Comparison of ENCODE assay signal across 8 cellular contexts in the genomic region with DNA sequence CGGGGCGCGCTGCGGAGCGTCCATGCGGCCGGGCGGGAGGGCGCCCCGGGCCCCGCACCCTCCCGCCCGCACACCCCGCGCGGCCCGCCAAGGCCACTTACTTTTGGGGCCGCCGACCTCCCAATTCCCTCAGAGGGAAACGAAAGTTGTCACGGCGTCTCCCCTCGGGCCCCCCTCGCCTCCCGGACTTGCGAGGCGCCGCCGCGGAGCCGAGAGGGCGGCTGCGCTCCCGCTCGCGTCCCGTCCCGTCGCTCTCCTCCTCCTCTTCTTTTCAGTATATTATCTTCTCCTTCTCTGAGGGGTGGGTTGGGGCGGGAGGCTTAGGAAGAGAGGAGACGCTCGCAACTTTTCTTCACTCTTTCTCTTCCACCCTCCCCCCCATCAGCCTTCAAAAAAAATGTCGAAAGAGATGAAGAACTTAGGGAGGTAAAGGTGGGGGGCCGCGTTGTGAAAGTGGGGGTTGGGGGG. TPM values are rescaled to one million over a fixed set of nuclear protein-coding genes. Genes with fewer than 3 reads are reported as not detected.
DNase-seq lines count a peak whose midpoint lies in the region; ATAC-seq and TF ChIP-seq lines count a peak whose summit lies in the region.

No MANE protein-coding gene starts in this region.

- ATAC-seq in memory B cell (ENCODE audit: low read depth) (peak; percentile 10), omental fat pad (ENCODE audit: low FRiP score) (no peak), GM18909 (IDR thresholded peaks at IDR 0.05; ENCODE audit: poor library complexity, unreplicated experiment) (no peak)

- H3K27ac Mint-ChIP-seq in Calu3 (ENCODE audit: unreplicated experiment): peak overlapping the region; percentile 93
- H3K27ac Mint-ChIP-seq in activated CD4-positive, alpha-beta T cell treated with anti-CD3 and anti-CD28 coated beads, Interleukin-2, amount 10 ng/mL, durations not matched to agents 24 days and 14 days: peak overlapping the region; percentile 96
- H3K27ac Mint-ChIP-seq in memory B cell: peak overlapping the region; percentile 98

- no peaks in the 10 kb centered on the region for H3K9me3 ChIP-seq in suprapubic skin

- TF ChIP-seq POLR2A in suprapubic skin (IDR thresholded peaks at IDR 0.05): no peak

- DNase-seq in Calu3 (no peak), HS-27A (ENCODE audit: low read depth) (peak; percentile 30), ecto neural progenitor cell (ENCODE audit: low spot score) (peak; percentile 73), memory B cell (ENCODE audit: low spot score in 2 of 2) (peak; percentile 23 to 37), suprapubic skin (ENCODE audit: low spot score in 2 of 2) (peak in 1 of 2 donors; percentile 73), omental fat pad (ENCODE audit: low spot score) (no peak)
- peak; percentile 84 for DNase-seq in activated CD4-positive, alpha-beta T cell treated with anti-CD3 and anti-CD28 coated beads, Interleukin-2, amount 10 ng/mL, durations not matched to agents 24 days and 14 days

- peak overlapping the region; percentile 66 for H3K4me3 Mint-ChIP-seq in Calu3 (ENCODE audit: low read depth, unreplicated experiment)
- peak overlapping the region; percentile 88 for H3K4me3 Mint-ChIP-seq in activated CD4-positive, alpha-beta T cell treated with anti-CD3 and anti-CD28 coated beads, Interleukin-2, amount 10 ng/mL, durations not matched to agents 24 days and 14 days
- peak overlapping the region; percentile 90 for H3K4me3 Mint-ChIP-seq in memory B cell

- H3K9me3 Mint-ChIP-seq in Calu3 (ENCODE audit: low read depth, unreplicated experiment) (no peaks in the 10 kb centered on the region), memory B cell (no peaks in the 10 kb centered on the region)
- no peaks in the 10 kb centered on the region for H3K9me3 Mint-ChIP-seq in activated CD4-positive, alpha-beta T cell treated with anti-CD3 and anti-CD28 coated beads, Interleukin-2, amount 10 ng/mL, durations not matched to agents 24 days and 14 days

- H3K27me3 Mint-ChIP-seq in Calu3 (ENCODE audit: unreplicated experiment) (no peaks in the 10 kb centered on the region), memory B cell (no peaks in the 10 kb centered on the region)
- no peaks in the 10 kb centered on the region for H3K27me3 Mint-ChIP-seq in activated CD4-positive, alpha-beta T cell treated with anti-CD3 and anti-CD28 coated beads, Interleukin-2, amount 10 ng/mL, durations not matched to agents 24 days and 14 days

- intact Hi-C loops in Calu3 (cut with micrococcal nuclease; ENCODE audit: unreplicated experiment): loop anchor here (5.0 kb wide), 4 partner anchors 95 to 165 kb away; a partner anchor contains a TSS
- intact Hi-C loops in activated CD4-positive, alpha-beta T cell treated with anti-CD3 and anti-CD28 coated beads, Interleukin-2, amount 10 ng/mL, durations not matched to agents 24 days and 14 days (cut with micrococcal nuclease): loop anchor here (1.0 to 5.0 kb wide), 5 partner anchors 35 to 120 kb away; no protein-coding TSS in a partner anchor

- CTCF ChIA-PET in Calu3 (lab: Charles Lee): interaction anchor here (1.2 kb wide), 1 partner anchor 185 kb away, joined by 3 read pairs; no protein-coding TSS in a partner anchor

- no peaks in the 10 kb centered on the region for H3K36me3 ChIP-seq in suprapubic skin

- peaks cover 40% of the 10 kb centered on the region for H3K4me1 ChIP-seq in suprapubic skin

- H3K27ac ChIP-seq in suprapubic skin: peak overlapping the region; percentile 99

- no peak for TF ChIP-seq EP300 in suprapubic skin (IDR thresholded peaks at IDR 0.05)

- under 1% methylated on average over 26 of the region's 45 CpGs for WGBS in suprapubic skin

- BruUV-seq in Calu3 (replicated peaks; lab: Mats Ljungman, UMichigan): no TSS peak

- H3K36me3 Mint-ChIP-seq in Calu3 (ENCODE audit: insufficient read depth, unreplicated experiment): peaks cover 46% of the 10 kb centered on the region
- H3K36me3 Mint-ChIP-seq in activated CD4-positive, alpha-beta T cell treated with anti-CD3 and anti-CD28 coated beads, Interleukin-2, amount 10 ng/mL, durations not matched to agents 24 days and 14 days (ENCODE audit: low read depth): peaks cover 16% of the 10 kb centered on the region
- no peaks in the 10 kb centered on the region for H3K36me3 Mint-ChIP-seq in memory B cell

- H3K4me3 ChIP-seq in suprapubic skin: peak overlapping the region; percentile 77

- H3K27me3 ChIP-seq in suprapubic skin: no peaks in the 10 kb centered on the region

- TF ChIP-seq CTCF in Calu3 (IDR thresholded peaks at IDR 0.05; ENCODE audit: unreplicated experiment) (no peak), suprapubic skin (IDR thresholded peaks at IDR 0.05) (no peak), omental fat pad (IDR thresholded peaks at IDR 0.05) (no peak)

- peaks cover 31% of the 10 kb centered on the region for H3K4me1 Mint-ChIP-seq in Calu3 (ENCODE audit: low read depth, unreplicated experiment)
- peaks cover 32% of the 10 kb centered on the region for H3K4me1 Mint-ChIP-seq in activated CD4-positive, alpha-beta T cell treated with anti-CD3 and anti-CD28 coated beads, Interleukin-2, amount 10 ng/mL, durations not matched to agents 24 days and 14 days
- peaks cover 5% of the 10 kb centered on the region for H3K4me1 Mint-ChIP-seq in memory B cell

RNA-seq across cellular contexts. Expression of a gene that starts 0.6 kb away (rescaled TPM):
- 23.4 and 25.8 TPM in 2 replicates for total RNA-seq in Calu3 (2022)
- total RNA-seq in activated CD4-positive, alpha-beta T cell treated with anti-CD3 and anti-CD28 coated beads, Interleukin-2, amount 10 ng/mL, durations not matched to agents 24 days and 14 days: 48.3 and 51.2 TPM in 2 replicates
- total RNA-seq in suprapubic skin: 10 to 100 TPM; 20.3 to 33.2 (median 24.8) TPM
- 10 to 100 TPM; 18.2 to 29.6 (median 18.7) TPM for total RNA-seq in omental fat pad

RNA-seq across cellular contexts. Expression of a gene that starts 49.6 kb away (rescaled TPM):
- total RNA-seq in Calu3 (2022) (17.0 and 20.4 TPM in 2 replicates), suprapubic skin (10 to 100 TPM; 31.0 to 45.6 (median 41.2) TPM), omental fat pad (10 to 100 TPM; 53.0 to 73.9 (median 63.1) TPM)
- 17.3 TPM in 2 replicates for total RNA-seq in activated CD4-positive, alpha-beta T cell treated with anti-CD3 and anti-CD28 coated beads, Interleukin-2, amount 10 ng/mL, durations not matched to agents 24 days and 14 days

Comparison
In these comparisons a context has a peak if more than half of its experiments do, and no peak if none do; other contexts are left out.
1. DNase-seq: peak in HS-27A (single experiment), activated CD4-positive, alpha-beta T cell treated with anti-CD3 and anti-CD28 coated beads, Interleukin-2, amount 10 ng/mL, durations not matched to agents 24 days and 14 days (single experiment), ecto neural progenitor cell (single experiment) and memory B cell (2 of 2); none in Calu3 (single experiment) and omental fat pad (single experiment).
2. Peak in every context shown above with its lines, with median percentiles within 50 percentile points of each other: H3K27ac Mint-ChIP-seq and H3K4me3 Mint-ChIP-seq.